2 cellular contexts compared by ENCODE assay signal in the genomic region with DNA sequence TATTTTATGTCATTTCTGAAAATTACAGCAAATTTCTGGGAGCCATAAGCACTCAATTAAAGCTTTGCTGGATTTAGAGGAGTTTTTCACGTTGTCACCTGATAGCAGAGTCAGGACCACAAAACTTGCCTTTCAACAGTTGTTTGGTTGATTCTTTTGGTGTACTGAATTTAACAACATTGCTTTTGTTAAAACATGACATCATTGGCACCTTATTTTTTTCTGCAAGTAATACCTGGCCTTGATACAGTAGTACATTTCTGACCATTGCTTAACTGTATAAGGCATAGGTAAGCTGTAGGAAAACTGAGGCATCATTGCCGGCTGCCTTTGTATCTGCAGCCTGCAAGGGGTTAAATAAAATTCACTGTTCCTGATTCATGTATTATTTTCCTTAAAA.
TF ChIP-seq lines count a peak whose summit lies in the region.

No MANE protein-coding gene starts in this region.

TF ChIP-seq in HepG2, 621 proteins besides CTCF, POLR2A, EP300 and RAD21:
- TF ChIP-seq ZNF3 (CRISPR knock-in tag; IDR thresholded peaks at IDR 0.05) (no peak), ATF7 (IDR thresholded peaks at IDR 0.05) (peak; percentile 57), ATF7 (CRISPR knock-in tag; IDR thresholded peaks at IDR 0.05) (no peak)

TF ChIP-seq in GM12878, 131 proteins besides CTCF, POLR2A, EP300 and RAD21:
- TF ChIP-seq BACH1 (IDR thresholded peaks at IDR 0.05; ENCODE audit: borderline replicate concordance): no peak
- no peak for TF ChIP-seq SIX5 (IDR thresholded peaks at IDR 0.05; ENCODE audit: low read depth, low read length, severe bottlenecking)
- peak; percentile 65; the same call in 1 of the 2 replicates for TF ChIP-seq ATF7 (IDR thresholded peaks at IDR 0.05; ENCODE audit: low read depth)
- no peak for TF ChIP-seq NFYA (IDR thresholded peaks at IDR 0.05; ENCODE audit: borderline replicate concordance, low read depth, low read length)
- TF ChIP-seq PML (IDR thresholded peaks at IDR 0.05; ENCODE audit: low read length): no peak
- TF ChIP-seq, protein P1, sequence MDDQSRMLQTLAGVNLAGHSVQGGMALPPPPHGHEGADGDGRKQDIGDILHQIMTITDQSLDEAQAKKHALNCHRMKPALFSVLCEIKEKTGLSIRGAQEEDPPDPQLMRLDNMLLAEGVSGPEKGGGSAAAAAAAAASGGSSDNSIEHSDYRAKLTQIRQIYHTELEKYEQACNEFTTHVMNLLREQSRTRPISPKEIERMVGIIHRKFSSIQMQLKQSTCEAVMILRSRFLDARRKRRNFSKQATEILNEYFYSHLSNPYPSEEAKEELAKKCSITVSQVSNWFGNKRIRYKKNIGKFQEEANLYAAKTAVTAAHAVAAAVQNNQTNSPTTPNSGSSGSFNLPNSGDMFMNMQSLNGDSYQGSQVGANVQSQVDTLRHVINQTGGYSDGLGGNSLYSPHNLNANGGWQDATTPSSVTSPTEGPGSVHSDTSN (IDR thresholded peaks at IDR 0.05; ENCODE audit: insufficient replicate concordance, low read depth, low read length): no peak
